17 cellular contexts compared by ENCODE assay signal in the genomic region with DNA sequence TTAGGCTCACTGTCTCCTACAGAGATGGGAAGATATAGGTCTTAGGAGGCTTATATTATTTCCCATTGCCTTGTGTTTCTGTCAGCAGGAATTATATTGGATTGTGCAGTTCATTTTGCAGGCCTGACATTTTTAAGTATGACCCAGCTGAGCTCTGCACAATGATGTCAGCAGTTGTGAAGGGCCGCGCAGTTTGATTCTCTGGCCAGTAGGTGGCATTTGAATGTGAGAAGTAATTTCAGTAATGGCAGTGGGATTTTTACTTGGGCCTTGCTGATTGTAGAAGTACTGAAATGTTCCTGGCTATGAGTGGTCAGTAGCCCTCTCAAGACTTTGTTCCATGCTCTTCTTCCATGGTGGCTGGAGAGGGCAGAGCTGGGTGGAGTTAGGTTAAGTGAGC.
DNase-seq lines count a peak whose midpoint lies in the region; ATAC-seq and TF ChIP-seq lines count a peak whose summit lies in the region.
"Had no signal": no experiment of that assay in that cellular context is flagged by ENCODE, and none has a peak within 500 bp of the region (broad histone marks: within the 10 kb centered on the region; RNA-seq: fewer than 3 reads in every experiment).

No MANE protein-coding gene starts in this region.

- no peak for TF ChIP-seq POLR2A in testis (IDR thresholded peaks at IDR 0.05)

- no peaks in the 10 kb centered on the region for H3K9me2 ChIP-seq in MM.1S (replicated peaks; ENCODE audit: insufficient read depth, low read length)

- H3K79me2 ChIP-seq in mammary epithelial cell (ENCODE audit: insufficient read depth, low read length) (no peaks in the 10 kb centered on the region), MM.1S (ENCODE audit: low read length) (no peaks in the 10 kb centered on the region)

- no peak overlapping the region for H3K27ac ChIP-seq in mammary epithelial cell (ENCODE audit: insufficient read depth, low read depth, low read length)
- H3K27ac ChIP-seq in MM.1S (ENCODE audit: low read length) = no peak overlapping the region
- H3K27ac ChIP-seq in testis = no peak overlapping the region
- H3K27ac ChIP-seq: breast epithelium, left lung, right atrium auricular region, SK-N-MC had no signal

- H3K9me3 ChIP-seq in mammary epithelial cell (replicated peaks; ENCODE audit: insufficient read depth, low read length) = peaks cover 11% of the 10 kb centered on the region
- H3K9me3 ChIP-seq in MM.1S (replicated peaks; ENCODE audit: insufficient read depth, low read length) = no peaks in the 10 kb centered on the region
- H3K9me3 ChIP-seq in testis = no peaks in the 10 kb centered on the region
- H3K9me3 ChIP-seq: left lung had no signal

- no peaks in the 10 kb centered on the region for H3K27me3 ChIP-seq in mammary epithelial cell (ENCODE audit: insufficient read depth, low read length)
- H3K27me3 ChIP-seq in MM.1S (replicated peaks; ENCODE audit: insufficient read depth, low read length) = no peaks in the 10 kb centered on the region
- H3K27me3 ChIP-seq in testis = no peaks in the 10 kb centered on the region
- H3K27me3 ChIP-seq: left lung, right atrium auricular region had no signal

- H3K4me3 ChIP-seq in mammary epithelial cell (replicated peaks in 1 of 3; ENCODE audit: insufficient read depth in 1 of 3, low read depth in 2 of 3, low read length in 3 of 3) = no peak overlapping the region
- H3K4me3 ChIP-seq in MM.1S (ENCODE audit: low read length) = no peak overlapping the region
- no peak overlapping the region for H3K4me3 ChIP-seq in astrocyte of the spinal cord (ENCODE audit: low read depth, low read length)
- no peak overlapping the region for H3K4me3 ChIP-seq in testis
- H3K4me3 ChIP-seq: breast epithelium, left lung, right atrium auricular region, SK-N-MC had no signal

- H3K9ac ChIP-seq in mammary epithelial cell (ENCODE audit: insufficient read depth, low read length) (no peak overlapping the region), MM.1S (ENCODE audit: low read length) (no peak overlapping the region)

- CTCF ChIA-PET in mammary epithelial cell (lab: Charles Lee; ENCODE audit: low non-redundant PET) = no interaction called here
- CTCF ChIA-PET in MCF 10A (lab: Yijun Ruan, JAX) = interaction anchor here (0.7 kb wide), 1 partner anchor 716 kb away, joined by 3 read pairs; no protein-coding TSS in a partner anchor

- POLR2A ChIA-PET in MCF 10A (lab: Yijun Ruan, JAX) = no interaction called here

- BruUV-seq in mammary epithelial cell (replicated peaks; lab: Mats Ljungman, UMichigan) (no TSS peak), MCF 10A (replicated peaks; lab: Mats Ljungman, UMichigan) (no TSS peak)

- H3F3A ChIP-seq in MM.1S (ENCODE audit: insufficient read depth, low read length) = no peaks in the 10 kb centered on the region

- ATAC-seq in left cardiac atrium = no peak
- no peak for ATAC-seq in activated CD4-positive, CD25-positive, alpha-beta regulatory T cell treated with anti-CD3 and anti-CD28 coated beads, Interleukin-2, amount 50 U/mL, for 24 hours
- ATAC-seq: left lung had no signal

- no peak overlapping the region for H3K4me3 Mint-ChIP-seq in MCF 10A (ENCODE audit: unreplicated experiment)
- H3K4me3 Mint-ChIP-seq: activated B cell treated with CpG ODN at 0.5 μM for 24 hours, B cell, nephron had no signal

- H4K20me1 ChIP-seq in mammary epithelial cell (ENCODE audit: insufficient read depth, low read length) = no peaks in the 10 kb centered on the region
- H4K20me1 ChIP-seq in MM.1S (ENCODE audit: insufficient read depth, low read length) = no peaks in the 10 kb centered on the region

- H3K4me1 Mint-ChIP-seq in MCF 10A (ENCODE audit: insufficient read depth, unreplicated experiment) = no peaks in the 10 kb centered on the region
- H3K4me1 Mint-ChIP-seq: activated B cell treated with CpG ODN at 0.5 μM for 24 hours, B cell, nephron had no signal

- H3K4me1 ChIP-seq in mammary epithelial cell (ENCODE audit: insufficient read depth, low read length) (no peaks in the 10 kb centered on the region), MM.1S (ENCODE audit: low read length) (no peaks in the 10 kb centered on the region), testis (no peaks in the 10 kb centered on the region)
- H3K4me1 ChIP-seq: breast epithelium, left lung, right atrium auricular region had no signal

- DNase-seq in mammary epithelial cell (no peak), MCF 10A (ENCODE audit: unreplicated experiment) (no peak), MM.1S (peak; percentile 38), astrocyte of the spinal cord (ENCODE audit: low read depth, low spot score) (no peak), testis (peak; percentile 13), Kasumi-1 (lab: John Stamatoyannopoulos, UW) (no peak), left cardiac atrium (no peak)
- DNase-seq: activated B cell treated with CpG ODN at 0.5 μM for 24 hours, left lung, NCI-H1694 had no signal

- in situ Hi-C loops in mammary epithelial cell (cut with MboI; ENCODE audit: low sequenced_read_pairs in 2 of 2) (no loop called here), astrocyte of the spinal cord (cut with HindIII; ENCODE audit: low sequenced_read_pairs) (no loop called here)

- peaks cover 43% of the 10 kb centered on the region for H3K9me3 Mint-ChIP-seq in MCF 10A (ENCODE audit: unreplicated experiment)

- H2AFZ ChIP-seq in mammary epithelial cell (ENCODE audit: low read depth, low read length) = no peak overlapping the region
- H2AFZ ChIP-seq in MM.1S (ENCODE audit: low read length) = no peak overlapping the region

- no peaks in the 10 kb centered on the region for H3K36me3 ChIP-seq in mammary epithelial cell (ENCODE audit: insufficient read depth, low read length)
- H3K36me3 ChIP-seq in MM.1S (replicated peaks; ENCODE audit: insufficient read depth, low read length) = no peaks in the 10 kb centered on the region
- H3K36me3 ChIP-seq in testis (ENCODE audit: low read depth, missing control alignments) = no peaks in the 10 kb centered on the region
- H3K36me3 ChIP-seq: breast epithelium, left lung, right atrium auricular region had no signal

- H3K27me3 Mint-ChIP-seq in MCF 10A (ENCODE audit: insufficient read depth, unreplicated experiment) = no peaks in the 10 kb centered on the region
- H3K27me3 Mint-ChIP-seq: activated B cell treated with CpG ODN at 0.5 μM for 24 hours, B cell had no signal

- no peak overlapping the region for H3K4me2 ChIP-seq in mammary epithelial cell (ENCODE audit: insufficient read depth, low read depth, low read length)
- H3K4me2 ChIP-seq in MM.1S (ENCODE audit: low read depth, low read length) = no peak overlapping the region

- no peaks in the 10 kb centered on the region for H3K36me3 Mint-ChIP-seq in MCF 10A (ENCODE audit: insufficient read depth, unreplicated experiment)

- TF ChIP-seq CTCF in mammary epithelial cell (conservative IDR thresholded peaks at IDR 0.05 in 1 of 2, IDR thresholded peaks at IDR 0.05 in 1 of 2; ENCODE audit: extremely low read depth in 1 of 2, insufficient read depth in 1 of 2, low read depth in 1 of 2, low read length in 2 of 2) (peak; percentile 9 to 17), MCF 10A (IDR thresholded peaks at IDR 0.05; ENCODE audit: unreplicated experiment) (no peak), MM.1S (IDR thresholded peaks at IDR 0.05; ENCODE audit: low read length) (peak; percentile 46), astrocyte of the spinal cord (IDR thresholded peaks at IDR 0.05; ENCODE audit: low read depth, low read length) (peak; percentile 13), testis (IDR thresholded peaks at IDR 0.05) (no peak)

- intact Hi-C loops in mammary epithelial cell (cut with micrococcal nuclease) = no loop called here
- intact Hi-C loops in MCF 10A (cut with micrococcal nuclease) = no loop called here
- intact Hi-C loops in testis (cut with DNase I; ENCODE audit: low total_unique reads) = no loop called here
- intact Hi-C loops in left cardiac atrium (cut with DNase I) = no loop called here

- WGBS in mammary epithelial cell (ENCODE audit: low coverage, missing lambda C conversion rate) = 39% methylated on average over 2 of the region's 2 CpGs
- WGBS in testis, 2 donors = 62 to 70% methylated on average over 2 of the region's 2 CpGs

- dilution Hi-C loops in mammary epithelial cell (cut with HindIII; ENCODE audit: low sequenced_read_pairs) = no loop called here

- no peak overlapping the region for H3K27ac Mint-ChIP-seq in MCF 10A (ENCODE audit: low read depth, unreplicated experiment)
- H3K27ac Mint-ChIP-seq: activated B cell treated with CpG ODN at 0.5 μM for 24 hours; activated T-helper 2 cell treated with anti-CD3 and anti-CD28 coated beads, Interferon-gamma antibody, Interleukin-2, Interleukin-4, amounts not matched to agents 10 μg/mL and 5 μg/mL and 100 μg/mL, durations not matched to agents 14 hours and 24 hours and 36 hours; B cell; nephron had no signal

Comparison
In these comparisons a context has a peak if more than half of its experiments do, and no peak if none do; other contexts are left out.
1. CTCF ChIP-seq: peak in mammary epithelial cell (2 of 2), MM.1S (single experiment) and astrocyte of the spinal cord (single experiment); none in MCF 10A (single experiment) and testis (0 of 3).
2. DNase-seq: peak in MM.1S (single experiment) and testis (single experiment); none in mammary epithelial cell (single experiment), MCF 10A (single experiment), astrocyte of the spinal cord (single experiment), Kasumi-1 (0 of 2) and left cardiac atrium (single experiment).